8 cellular contexts compared by ENCODE assay signal in genomic region chr17:17204041-17204591, GRCh38. TPM values are rescaled to one million over a fixed set of nuclear protein-coding genes. Genes with fewer than 3 reads are reported as not detected.
DNase-seq lines count a peak whose midpoint lies in the region; ATAC-seq and TF ChIP-seq lines count a peak whose summit lies in the region.

No MANE protein-coding gene starts in this region.

- peak; percentile 19 for TF ChIP-seq POLR2A in NB4 (IDR thresholded peaks at IDR 0.05; ENCODE audit: extremely low read depth, insufficient read length)

- no peaks in the 10 kb centered on the region for H3F3A ChIP-seq in neural progenitor cell (ENCODE audit: low read depth)

- no peak overlapping the region for H3K4me2 ChIP-seq in neural progenitor cell

- H3K4me3 Mint-ChIP-seq in CD4-positive, alpha-beta memory T cell: peak overlapping the region; percentile 85 to 94 (median 90)
- H3K4me3 Mint-ChIP-seq in neural progenitor cell: peak overlapping the region; percentile 3

- H3K36me3 Mint-ChIP-seq in CD4-positive, alpha-beta memory T cell: peaks cover 25 to 27% of the 10 kb centered on the region in 2 donors
- no peaks in the 10 kb centered on the region for H3K36me3 Mint-ChIP-seq in neural progenitor cell

- no peak overlapping the region for H2AFZ ChIP-seq in neural progenitor cell (replicated peaks)

- H3K4me1 Mint-ChIP-seq in CD4-positive, alpha-beta memory T cell: peaks cover 15 to 50% (median 31%) of the 10 kb centered on the region in 4 donors
- H3K4me1 Mint-ChIP-seq in neural progenitor cell: peaks cover 18% of the 10 kb centered on the region

- POLR2A ChIA-PET in CD4-positive, alpha-beta memory T cell (lab: Charles Lee; ENCODE audit: partially characterized antibody): interaction anchor here (4.1 to 9.2 kb wide), 2 partner anchors 24 to 31 kb away, joined by 11 to 131 read pairs; no protein-coding TSS in a partner anchor

- no peak for TF ChIP-seq CTCF in NB4 (IDR thresholded peaks at IDR 0.05; ENCODE audit: low read depth, low read length)
- no peak for TF ChIP-seq CTCF in colonic mucosa (IDR thresholded peaks at IDR 0.05)
- no peak for TF ChIP-seq CTCF in neural progenitor cell (IDR thresholded peaks at IDR 0.05)

- H3K9ac ChIP-seq in colonic mucosa (ENCODE audit: low read depth in 2 of 2, low read length in 2 of 2) (peak overlapping the region; percentile 43 to 77), neural progenitor cell (no peak overlapping the region)

- H3K36me3 ChIP-seq in CD4-positive, alpha-beta memory T cell (ENCODE audit: insufficient read depth, low read length): peaks cover 18% of the 10 kb centered on the region
- H3K36me3 ChIP-seq in colonic mucosa (no peaks in the 10 kb centered on the region), neural progenitor cell (no peaks in the 10 kb centered on the region)

- H3K27me3 ChIP-seq in CD4-positive, alpha-beta memory T cell (ENCODE audit: insufficient read depth, low read length): no peaks in the 10 kb centered on the region
- H3K27me3 ChIP-seq in colonic mucosa (no peaks in the 10 kb centered on the region), neural progenitor cell (no peaks in the 10 kb centered on the region)

- H3K27ac ChIP-seq in CD4-positive, alpha-beta memory T cell (ENCODE audit: low read depth, low read length): peak overlapping the region; percentile 72
- no peak overlapping the region for H3K27ac ChIP-seq in colonic mucosa
- no peak overlapping the region for H3K27ac ChIP-seq in neural progenitor cell

- no peak for ATAC-seq in GM18498 (IDR thresholded peaks at IDR 0.05; ENCODE audit: unreplicated experiment)
- ATAC-seq in GM21723 (IDR thresholded peaks at IDR 0.05; ENCODE audit: unreplicated experiment): no peak

- CTCF ChIA-PET in CD4-positive, alpha-beta memory T cell (lab: Charles Lee; ENCODE audit: partially characterized antibody): interaction anchor here (0.8 kb wide), 1 partner anchor 48 kb away, joined by 3 read pairs; no protein-coding TSS in a partner anchor

- H3K27me3 Mint-ChIP-seq in CD4-positive, alpha-beta memory T cell: no peaks in the 10 kb centered on the region
- H3K27me3 Mint-ChIP-seq in neural progenitor cell (ENCODE audit: insufficient read depth, low read depth): no peaks in the 10 kb centered on the region

- H3K27ac Mint-ChIP-seq in CD4-positive, alpha-beta memory T cell: peak overlapping the region; percentile 77 to 97 (median 96)
- peak overlapping the region; percentile 8 for H3K27ac Mint-ChIP-seq in neural progenitor cell

- intact Hi-C loops in CD4-positive, alpha-beta memory T cell (cut with micrococcal nuclease): loop anchor here (2.0 kb wide), 2 partner anchors 27 to 77 kb away; partner anchors contain the start of gene COPS3
- intact Hi-C loops in colonic mucosa (cut with DNase I): no loop called here

- peaks cover 28% of the 10 kb centered on the region for H3K4me1 ChIP-seq in CD4-positive, alpha-beta memory T cell (ENCODE audit: insufficient read depth, low read length)
- no peaks in the 10 kb centered on the region for H3K4me1 ChIP-seq in colonic mucosa
- peaks cover 7% of the 10 kb centered on the region for H3K4me1 ChIP-seq in neural progenitor cell

- no peaks in the 10 kb centered on the region for H3K79me2 ChIP-seq in neural progenitor cell (ENCODE audit: low read depth)

- no peaks in the 10 kb centered on the region for H3K9me3 Mint-ChIP-seq in CD4-positive, alpha-beta memory T cell
- H3K9me3 Mint-ChIP-seq in neural progenitor cell: no peaks in the 10 kb centered on the region

- peak overlapping the region; percentile 57 to 72 for H3K4me3 ChIP-seq in CD4-positive, alpha-beta memory T cell (ENCODE audit: low read length in 2 of 2)
- peak overlapping the region; percentile 86 for H3K4me3 ChIP-seq in NB4 (ENCODE audit: low read depth, low read length)
- H3K4me3 ChIP-seq in colonic mucosa: no peak overlapping the region
- no peak overlapping the region for H3K4me3 ChIP-seq in neural progenitor cell

- no peaks in the 10 kb centered on the region for H3K9me3 ChIP-seq in CD4-positive, alpha-beta memory T cell (ENCODE audit: control insufficient read depth in 1 of 2, low read length in 2 of 2)
- H3K9me3 ChIP-seq in colonic mucosa: no peaks in the 10 kb centered on the region
- no peaks in the 10 kb centered on the region for H3K9me3 ChIP-seq in neural progenitor cell (ENCODE audit: low read depth)

- no peaks in the 10 kb centered on the region for H4K20me1 ChIP-seq in neural progenitor cell (ENCODE audit: low read depth)

- no peak for DNase-seq in CD4-positive, alpha-beta memory T cell
- peak; percentile 54 for DNase-seq in NB4 (ENCODE audit: low read depth)
- no peak for DNase-seq in colonic mucosa
- no peak for DNase-seq in neural progenitor cell (ENCODE audit: low spot score)
- no peak for DNase-seq in DMS153 (lab: John Stamatoyannopoulos, UW)
- no peak for DNase-seq in GM03348 (ENCODE audit: low spot score)

RNA-seq across cellular contexts. Expression of gene PLD6, which starts 2.0 kb away (rescaled TPM):
- 10 to 100 TPM; 12.8 to 13.9 TPM for total RNA-seq in CD4-positive, alpha-beta memory T cell
- 10 to 100 TPM; 18.4 to 26.6 TPM for polyA plus RNA-seq in CD4-positive, alpha-beta memory T cell
- total RNA-seq in colonic mucosa (1 to 10 TPM; 1.3 to 1.4 TPM), neural progenitor cell (ENCODE audit: low replicate concordance) (0.22 and 1.2 TPM in 2 replicates)

RNA-seq across cellular contexts. Expression of gene FLCN, which starts 32.9 kb away (rescaled TPM):
- total RNA-seq in CD4-positive, alpha-beta memory T cell: 10 to 100 TPM; 94.4 to 95.0 TPM
- polyA plus RNA-seq in CD4-positive, alpha-beta memory T cell: 1 to 10 TPM; 2.4 to 5.2 TPM
- total RNA-seq in colonic mucosa (10 to 100 TPM; 34.2 to 36.7 TPM), neural progenitor cell (ENCODE audit: low replicate concordance) (16.3 and 30.1 TPM in 2 replicates)

Comparison
In these comparisons a context has a peak if more than half of its experiments do, and no peak if none do; other contexts are left out.
1. H3K4me3 ChIP-seq: peak in CD4-positive, alpha-beta memory T cell (2 of 2) and NB4 (single experiment); none in colonic mucosa (single experiment) and neural progenitor cell (single experiment).